ENCODE assay signal across 8 cellular contexts in the genomic region with DNA sequence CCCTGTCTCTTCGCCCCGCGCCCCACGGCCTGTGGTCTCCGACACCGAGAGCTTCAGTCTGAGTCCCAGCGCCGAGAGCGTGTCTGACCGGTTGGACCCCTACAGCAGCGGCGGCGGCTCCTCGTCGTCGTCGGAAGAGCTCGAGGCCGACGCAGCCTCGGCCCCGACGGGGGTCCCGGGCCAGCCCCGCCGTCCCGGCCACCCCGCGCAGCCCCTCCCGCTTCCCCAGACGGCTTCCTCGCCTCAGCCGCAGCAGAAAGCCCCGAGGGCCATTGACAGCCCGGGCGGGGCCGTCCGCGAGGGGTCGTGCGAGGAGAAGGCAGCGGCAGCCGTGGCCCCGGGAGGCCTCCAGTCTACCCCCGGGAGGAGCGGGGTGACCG. TPM values are rescaled to one million over a fixed set of nuclear protein-coding genes. Genes with fewer than 3 reads are reported as not detected.
DNase-seq lines count a peak whose midpoint lies in the region; ATAC-seq and TF ChIP-seq lines count a peak whose summit lies in the region.

No MANE protein-coding gene starts in this region.

- peaks cover 6% of the 10 kb centered on the region for H4K20me1 ChIP-seq in osteoblast (ENCODE audit: insufficient read depth, low read length)

- H3K9me3 Mint-ChIP-seq in Caco-2 (ENCODE audit: unreplicated experiment), result no peaks in the 10 kb centered on the region
- peaks cover 17% of the 10 kb centered on the region for H3K9me3 Mint-ChIP-seq in glutamatergic neuron (ENCODE audit: unreplicated experiment)

- BruUV-seq in Caco-2 (replicated peaks; lab: Mats Ljungman, UMichigan), result no TSS peak

- no peaks in the 10 kb centered on the region for H3K36me3 Mint-ChIP-seq in Caco-2 (ENCODE audit: insufficient read depth, unreplicated experiment)
- H3K36me3 Mint-ChIP-seq in glutamatergic neuron (ENCODE audit: unreplicated experiment), result no peaks in the 10 kb centered on the region

- 0 out of 2 replicates have a peak, but pooled peaks cover 3% of the 10 kb centered on the region for H3K4me1 ChIP-seq in Caco-2
- peaks cover 16% of the 10 kb centered on the region for H3K4me1 ChIP-seq in osteoblast (ENCODE audit: insufficient read depth, low read length)

- TF ChIP-seq CTCF in Caco-2 (IDR thresholded peaks at IDR 0.05; ENCODE audit: insufficient read depth in 1 of 2, low read depth in 1 of 2, low read length in 1 of 2, severe bottlenecking in 1 of 2, unreplicated experiment in 1 of 2) (no peak), glutamatergic neuron (IDR thresholded peaks at IDR 0.05; ENCODE audit: partially characterized antibody, unreplicated experiment) (no peak), osteoblast (IDR thresholded peaks at IDR 0.05; ENCODE audit: extremely low read depth, low read depth, low read length) (no peak)

- H3K4me3 Mint-ChIP-seq in Caco-2 (ENCODE audit: unreplicated experiment) (peak overlapping the region; percentile 88), glutamatergic neuron (ENCODE audit: unreplicated experiment) (no peak overlapping the region)

- peaks cover 9% of the 10 kb centered on the region for H3K79me2 ChIP-seq in osteoblast (ENCODE audit: insufficient read depth, low read length)

- POLR2A ChIA-PET in Caco-2 (lab: Charles Lee), result no interaction called here

- ATAC-seq in GM21528 (IDR thresholded peaks at IDR 0.05; ENCODE audit: low FRiP score, unreplicated experiment) (peak; percentile 23), GM21515 (IDR thresholded peaks at IDR 0.05; ENCODE audit: unreplicated experiment) (no peak)

- H3K4me1 Mint-ChIP-seq in Caco-2 (ENCODE audit: low read depth, unreplicated experiment) (no peaks in the 10 kb centered on the region), glutamatergic neuron (ENCODE audit: low read depth, unreplicated experiment) (peaks cover 35% of the 10 kb centered on the region)

- H3K36me3 ChIP-seq in Caco-2 (ENCODE audit: control insufficient read depth, insufficient read depth, low read length) (no peaks in the 10 kb centered on the region), osteoblast (ENCODE audit: insufficient read depth, low read length) (no peaks in the 10 kb centered on the region)

- no peak overlapping the region for H3K27ac ChIP-seq in osteoblast (ENCODE audit: low read depth, low read length)

- peak overlapping the region; percentile 79 for H3K4me3 ChIP-seq in Caco-2 (ENCODE audit: low read depth, low read length)
- peak overlapping the region; percentile 64 for H3K4me3 ChIP-seq in osteoblast (ENCODE audit: insufficient read depth, low read length)

- H3K27ac Mint-ChIP-seq in Caco-2 (ENCODE audit: unreplicated experiment) (no peak overlapping the region), glutamatergic neuron (ENCODE audit: unreplicated experiment) (no peak overlapping the region)

- H3K27me3 Mint-ChIP-seq in Caco-2 (ENCODE audit: insufficient read depth, unreplicated experiment), result no peaks in the 10 kb centered on the region
- H3K27me3 Mint-ChIP-seq in glutamatergic neuron (ENCODE audit: unreplicated experiment), result peaks cover 18% of the 10 kb centered on the region

- H3K4me2 ChIP-seq in osteoblast (ENCODE audit: insufficient read depth, low read length), result peak overlapping the region; percentile 98

- H3K9me3 ChIP-seq in Caco-2 (no peaks in the 10 kb centered on the region), osteoblast (ENCODE audit: low read depth, low read length) (no peaks in the 10 kb centered on the region)

- peak overlapping the region; percentile 16 for H2AFZ ChIP-seq in osteoblast (ENCODE audit: low read length)

- intact Hi-C loops in Caco-2 (cut with micrococcal nuclease; ENCODE audit: unreplicated experiment), result loop anchor here (5.0 to 10.0 kb wide), 3 partner anchors 71 to 168 kb away; no protein-coding TSS in a partner anchor

- DNase-seq in Caco-2 (peak; percentile 37 to 60), NCI-H69 (lab: John Stamatoyannopoulos, UW) (peak; percentile 93), glutamatergic neuron (peak; percentile 75), osteoblast (ENCODE audit: insufficient read length, low spot score, missing footprints) (peak; percentile 83), SIG-M5 treated with dmso at 0.1 percent for 504 hours (lab: John Stamatoyannopoulos, UW; ENCODE audit: unreplicated experiment) (no peak)
- peak; percentile 49 for DNase-seq in activated naive CD4-positive, alpha-beta T cell treated with Interleukin-2 at 50 U/mL for 16 hours

- H3K27me3 ChIP-seq in Caco-2 (replicated peaks; ENCODE audit: control insufficient read depth, insufficient read depth, low read length), result no peaks in the 10 kb centered on the region
- H3K27me3 ChIP-seq in osteoblast (ENCODE audit: insufficient read depth, low read length), result no peaks in the 10 kb centered on the region

- CTCF ChIA-PET in Caco-2 (lab: Charles Lee), result interaction anchor here (0.7 to 1.1 kb wide), 4 partner anchors 23 to 98 kb away, joined by 3 read pairs; no protein-coding TSS in a partner anchor

RNA-seq across cellular contexts. Expression of a gene that starts 1.3 kb away (rescaled TPM):
- total RNA-seq in Caco-2 (2022) (20.1 and 20.5 TPM in 2 replicates), glutamatergic neuron (ENCODE audit: unreplicated experiment) (14.0 TPM), osteoblast (5.6 and 6.9 TPM in 2 replicates)
